In genomic region chr7:100486753-100487446, GRCh38 we compare ENCODE assay signal across 12 cellular contexts. TPM values are rescaled to one million over a fixed set of nuclear protein-coding genes. Genes with fewer than 3 reads are reported as not detected.
A peak's percentile ranks its signal among the peaks of the same experiment; 100 is the strongest.
DNase-seq lines count a peak whose midpoint lies in the region; ATAC-seq and TF ChIP-seq lines count a peak whose summit lies in the region.
"Had no signal": no experiment of that assay in that cellular context is flagged by ENCODE, and none has a peak within 500 bp of the region (broad histone marks: within the 10 kb centered on the region; RNA-seq: fewer than 3 reads in every experiment).

No MANE protein-coding gene starts in this region.

- H3K4me1 Mint-ChIP-seq in chondrocyte (ENCODE audit: low read depth) = peaks cover 10% of the 10 kb centered on the region

- no peak overlapping the region for H3K27ac Mint-ChIP-seq in chondrocyte (ENCODE audit: unreplicated experiment)
- H3K27ac Mint-ChIP-seq: activated CD4-positive, alpha-beta T cell treated with anti-CD3 and anti-CD28 coated beads for 36 hours had no signal

- no peak for ATAC-seq in GM21825 (IDR thresholded peaks at IDR 0.05; ENCODE audit: unreplicated experiment)
- ATAC-seq: activated CD4-positive, alpha-beta T cell treated with anti-CD3 and anti-CD28 coated beads for 36 hours; psoas muscle had no signal

- intact Hi-C loops in head of caudate nucleus (cut with DNase I) = no loop called here

- TF ChIP-seq CTCF in chondrocyte (IDR thresholded peaks at IDR 0.05) = no peak

- H3K9me3 Mint-ChIP-seq in chondrocyte (ENCODE audit: low read depth) = no peaks in the 10 kb centered on the region

- peak; percentile 51 for DNase-seq in A172 (ENCODE audit: low spot score)
- DNase-seq in ELR (ENCODE audit: low read depth) = peak; percentile 71
- DNase-seq in OCI-M1 (lab: John Stamatoyannopoulos, UW) = peak; percentile 62
- DNase-seq in head of caudate nucleus = peak in 22 of 42 donors; percentile 28 to 81 (median 58)
- DNase-seq in activated naive CD4-positive, alpha-beta T cell (lab: John Stamatoyannopoulos, UW) = no peak
- DNase-seq in occipital lobe (lab: John Stamatoyannopoulos, UW) = no peak
- no peak for DNase-seq in chondrocyte (ENCODE audit: low spot score)
- DNase-seq: activated CD4-positive, alpha-beta T cell treated with anti-CD3 and anti-CD28 coated beads for 36 hours; NCI-H1092 treated with DMSO at 0.1 percent for 48 hours; NK-92 treated with Interleukin-12 subunit alpha and Interleukin-12 subunit beta, amount 100 ng/mL, for 24 hours; psoas muscle had no signal

- H3K4me3 Mint-ChIP-seq in chondrocyte (ENCODE audit: unreplicated experiment) = no peak overlapping the region
- H3K4me3 Mint-ChIP-seq: activated CD4-positive, alpha-beta T cell treated with anti-CD3 and anti-CD28 coated beads for 36 hours had no signal

- H3K36me3 Mint-ChIP-seq in chondrocyte (ENCODE audit: low read depth) = no peaks in the 10 kb centered on the region

- H3K27me3 Mint-ChIP-seq in chondrocyte (ENCODE audit: low read depth) = no peaks in the 10 kb centered on the region
- H3K27me3 Mint-ChIP-seq: activated CD4-positive, alpha-beta T cell treated with anti-CD3 and anti-CD28 coated beads for 36 hours had no signal

RNA-seq across cellular contexts. Expression of gene NYAP1, which starts 3.2 kb away (rescaled TPM):
- total RNA-seq in A172 (2014; rRNA removed; shearing (Covaris generic)) = 0.07 TPM in 1 of 2 replicates, not detected in the other
- total RNA-seq in occipital lobe = 47.9 TPM
- total RNA-seq in chondrocyte = 0.77 to 0.95 TPM (median 0.87 TPM) in 3 replicates

RNA-seq across cellular contexts. Expression of gene TSC22D4, which starts 7.9 kb away (rescaled TPM):
- total RNA-seq in A172 (2014; rRNA removed; shearing (Covaris generic)) = 26.6 and 32.6 TPM in 2 replicates
- total RNA-seq in occipital lobe (9.7 TPM), chondrocyte (24.0 to 34.1 TPM (median 33.0 TPM) in 3 replicates)

RNA-seq across cellular contexts. Expression of gene SPACDR, which starts 22.8 kb away (rescaled TPM):
- 0.60 and 8.3 TPM in 2 replicates for total RNA-seq in A172 (2014; rRNA removed; shearing (Covaris generic))
- not detected for total RNA-seq in occipital lobe
- total RNA-seq in chondrocyte = 0.42 to 0.87 TPM in 2 of 3 replicates, not detected in the other
- total RNA-seq: psoas muscle had no signal

RNA-seq across cellular contexts. Expression of gene PPP1R35, which starts 50.6 kb away (rescaled TPM):
- 55.0 and 67.7 TPM in 2 replicates for total RNA-seq in A172 (2014; rRNA removed; shearing (Covaris generic))
- total RNA-seq in occipital lobe (5.1 TPM), chondrocyte (20.5 to 23.0 TPM (median 21.0 TPM) in 3 replicates)

RNA-seq across cellular contexts. Expression of gene AGFG2, which starts 52.1 kb away (rescaled TPM):
- total RNA-seq in A172 (2014; rRNA removed; shearing (Covaris generic)) = 6.8 and 8.8 TPM in 2 replicates
- total RNA-seq in occipital lobe = 2.0 TPM
- 7.7 to 8.2 TPM (median 7.8 TPM) in 3 replicates for total RNA-seq in chondrocyte

Comparison
In these comparisons a context has a peak if more than half of its experiments do, and no peak if none do; other contexts are left out.
1. DNase-seq: peak in A172 (single experiment), ELR (single experiment), OCI-M1 (single experiment) and head of caudate nucleus (22 of 42); none in activated naive CD4-positive, alpha-beta T cell (0 of 4), occipital lobe (single experiment) and chondrocyte (single experiment).
2. RNA of gene NYAP1, which starts 3.2 kb away (total RNA-seq): 47.9 TPM in occipital lobe (single experiment); 0.77 to 0.95 TPM in chondrocyte and 0.07 TPM in A172; every median in the first group is over 10 times any median in the second.